ENCODE assay signal across 19 cellular contexts in genomic region chr15:75945953-75946352, GRCh38. TPM values are rescaled to one million over a fixed set of nuclear protein-coding genes. Genes with fewer than 3 reads are reported as not detected.
DNase-seq lines count a peak whose midpoint lies in the region; FAIRE-seq and TF ChIP-seq lines count a peak whose summit lies in the region.
"Had no signal": no experiment of that assay in that cellular context is flagged by ENCODE, and none has a peak within 500 bp of the region (broad histone marks: within the 10 kb centered on the region; RNA-seq: fewer than 3 reads in every experiment).

No MANE protein-coding gene starts in this region.

- no peak overlapping the region for H3K4me3 ChIP-seq in NB4 (ENCODE audit: low read depth, low read length)
- no peak overlapping the region for H3K4me3 ChIP-seq in cardiac fibroblast (replicated peaks in 1 of 2; ENCODE audit: low read depth in 2 of 2, low read length in 2 of 2)
- H3K4me3 ChIP-seq in skeletal muscle cell (ENCODE audit: low read depth, low read length): no peak overlapping the region
- H3K4me3 ChIP-seq: BLaER1, breast epithelium, esophagus muscularis mucosa, right lobe of liver had no signal

- TF ChIP-seq CTCF in NB4 (IDR thresholded peaks at IDR 0.05; ENCODE audit: low read depth, low read length): no peak
- no peak for TF ChIP-seq CTCF in cardiac fibroblast (IDR thresholded peaks at IDR 0.05; ENCODE audit: low read depth, low read length)

- FAIRE-seq in GM12891 (lab: Jason Lieb, UNC): peak; percentile 51
- FAIRE-seq: H1 had no signal

- no peak for DNase-seq in GM12891 (ENCODE audit: insufficient read length, low spot score)
- peak; percentile 88 for DNase-seq in NB4 (ENCODE audit: low read depth)
- DNase-seq in cardiac fibroblast (ENCODE audit: low read depth in 2 of 2): peak; percentile 27 to 51
- peak; percentile 60 for DNase-seq in skeletal muscle cell (ENCODE audit: low read depth)
- no peak for DNase-seq in activated T-cell treated with anti-CD3 and anti-CD28 coated beads, Interleukin-2, amount 50 U/mL, for 48 hours
- DNase-seq in GM03348 (ENCODE audit: low spot score): no peak
- DNase-seq in NCI-H146 (lab: John Stamatoyannopoulos, UW): no peak
- DNase-seq: activated CD4-positive, alpha-beta T cell treated with anti-CD3 and anti-CD28 coated beads, Interleukin-2, amount 50 U/mL, for 48 hours; activated T-cell treated with anti-CD3 and anti-CD28 coated beads, Interleukin-2, amount 50 U/mL, for 4 hours; left cardiac atrium; NCI-H187; occipital lobe; PC-3; right lobe of liver; stimulated activated CD4-positive, alpha-beta T cell treated with anti-CD3 and anti-CD28 coated beads, Interleukin-2, amount 100 ng/mL, for 48 hours had no signal

- TF ChIP-seq POLR2A in GM12891 (IDR thresholded peaks at IDR 0.05; ENCODE audit: low read depth, low read length) (no peak), NB4 (IDR thresholded peaks at IDR 0.05; ENCODE audit: extremely low read depth, insufficient read length) (no peak)

TF ChIP-seq in GM12891, 5 proteins besides CTCF, POLR2A, EP300 and RAD21:
- TF ChIP-seq POU2F2 (IDR thresholded peaks at IDR 0.05; ENCODE audit: low read depth, low read length) (no peak), TAF1 (IDR thresholded peaks at IDR 0.05; ENCODE audit: low read depth, low read length) (no peak), POLR2AphosphoS5 (IDR thresholded peaks at IDR 0.05; ENCODE audit: low read depth, low read length) (no peak), PAX5 (IDR thresholded peaks at IDR 0.05; ENCODE audit: insufficient read depth, low read length, severe bottlenecking) (no peak), SPI1 (IDR thresholded peaks at IDR 0.05; ENCODE audit: low read depth, low read length) (no peak)
TF ChIP-seq in GM12891: peak in this region for 0.

RNA-seq across cellular contexts. Expression of gene FBXO22, which starts 42.3 kb away (rescaled TPM):
- polyA plus RNA-seq in GM12891 (2012; ENCODE audit: low read depth, missing spikeins): 45.2 TPM

Comparison
In these comparisons a context has a peak if more than half of its experiments do, and no peak if none do; other contexts are left out.
1. DNase-seq: peak in NB4 (single experiment), cardiac fibroblast (2 of 2) and skeletal muscle cell (single experiment); none in GM12891 (single experiment), activated T-cell treated with anti-CD3 and anti-CD28 coated beads, Interleukin-2, amount 50 U/mL, for 48 hours (0 of 2), GM03348 (single experiment) and NCI-H146 (single experiment).